ENCODE assay signal across 9 cellular contexts in the genomic region with DNA sequence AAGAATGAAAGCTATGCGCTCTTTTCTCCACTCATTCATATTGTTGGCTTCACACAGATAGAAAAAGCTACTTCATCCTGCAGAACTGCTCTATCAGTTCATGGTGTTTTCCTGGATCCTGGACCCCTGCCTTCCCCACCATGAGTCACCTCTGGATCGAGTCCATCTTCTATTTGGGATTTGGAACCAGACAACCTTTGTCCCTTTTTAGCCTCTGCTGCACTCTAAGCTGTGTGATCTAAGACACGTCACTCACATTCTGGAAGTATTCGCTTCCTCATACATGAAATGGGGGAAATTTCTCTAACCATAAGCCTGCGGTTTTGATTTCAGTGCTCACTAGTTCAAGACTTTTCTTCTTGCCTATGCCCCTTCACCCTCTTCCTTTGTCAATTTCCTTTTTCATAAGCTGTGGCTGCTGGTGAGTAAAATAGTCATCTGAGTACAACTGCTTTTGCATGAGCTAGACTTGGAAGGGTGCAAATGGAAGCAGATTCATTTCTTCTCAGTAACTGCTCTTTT. TPM values are rescaled to one million over a fixed set of nuclear protein-coding genes. Genes with fewer than 3 reads are reported as not detected.
DNase-seq lines count a peak whose midpoint lies in the region; ATAC-seq, FAIRE-seq and TF ChIP-seq lines count a peak whose summit lies in the region.
"Had no signal": no experiment of that assay in that cellular context is flagged by ENCODE, and none has a peak within 500 bp of the region (broad histone marks: within the 10 kb centered on the region; RNA-seq: fewer than 3 reads in every experiment).

No MANE protein-coding gene starts in this region.

- 91% methylated on average over 5 of the region's 5 CpGs; no CpG with 5 or more reads in 1 of the 2 experiments for WGBS in H1 (ENCODE audit: extremely low coverage in 1 of 2, insufficient coverage in 1 of 2, insufficient read length in 1 of 2, insufficient replicate concordance in 2 of 2, low coverage in 1 of 2, low lambda C conversion rate in 2 of 2, missing lambda C conversion rate in 1 of 2), 2 experiments

- peak overlapping the region; percentile 37 for H3K27ac Mint-ChIP-seq in osteocyte (ENCODE audit: unreplicated experiment)

- H3K79me2 ChIP-seq in H1 (ENCODE audit: control insufficient read depth in 1 of 2, insufficient read depth in 2 of 2, low read length in 2 of 2) = no peaks in the 10 kb centered on the region

- CTCF ChIA-PET in H1 (lab: Charles Lee; ENCODE audit: partially characterized antibody) = interaction anchor here (0.7 to 2.6 kb wide), 4 partner anchors 10 to 1688 kb away, joined by 3 to 14 read pairs (median 6); no protein-coding TSS in a partner anchor

- POLR2A ChIA-PET in H1 (lab: Charles Lee; ENCODE audit: partially characterized antibody) = interaction anchor here (0.6 to 1.3 kb wide), 3 partner anchors 12 to 83 kb away, joined by 3 read pairs; a partner anchor contains a TSS

- no peaks in the 10 kb centered on the region for H4K20me1 ChIP-seq in H1 (replicated peaks in 1 of 2; ENCODE audit: control insufficient read depth in 1 of 2, insufficient read depth in 2 of 2, low read length in 2 of 2)

- H2AFZ ChIP-seq in H1 (ENCODE audit: low read length) = peak overlapping the region; percentile 77; the same call in 1 of the 2 replicates

- H2BK5ac ChIP-seq in H1 (ENCODE audit: low read depth, low read length) = peak overlapping the region; percentile 52; the same call in 1 of the 2 replicates

- no peak overlapping the region for H3K4me2 ChIP-seq in H1 (ENCODE audit: insufficient read depth in 1 of 2, low read depth in 2 of 2, low read length in 2 of 2)

- H3K23ac ChIP-seq in H1 (ENCODE audit: insufficient read length) = no peak overlapping the region

- no peak overlapping the region for H3K4ac ChIP-seq in H1 (replicated peaks; ENCODE audit: insufficient read length, low read depth, low read length)

- DNase-seq in A172 (ENCODE audit: low spot score) = peak; percentile 88
- DNase-seq in OCI-M1 (lab: John Stamatoyannopoulos, UW) = peak; percentile 71
- DNase-seq in H1 (ENCODE audit: low read depth in 1 of 2, low spot score in 2 of 2) = no peak
- DNase-seq in osteocyte (ENCODE audit: extremely low spot score, unreplicated experiment) = peak; percentile 23
- DNase-seq in D341Med (ENCODE audit: low spot score) = no peak
- DNase-seq in stimulated activated CD4-positive, alpha-beta T cell treated with anti-CD3 and anti-CD28 coated beads, Interleukin-2, amount 100 ng/mL, for 48 hours = no peak

- no peak overlapping the region for H2BK120ac ChIP-seq in H1 (replicated peaks; ENCODE audit: low read depth, low read length)

- H2BK15ac ChIP-seq in H1 (ENCODE audit: low read length) = peak overlapping the region; percentile 46

- H3K9me3 ChIP-seq in H1 (ENCODE audit: insufficient read depth in 2 of 2, low read depth in 1 of 2, low read length in 1 of 2) = no peaks in the 10 kb centered on the region

- no peaks in the 10 kb centered on the region for H3K36me3 ChIP-seq in H1 (ENCODE audit: control insufficient read depth in 2 of 4, insufficient read depth in 4 of 4, low read length in 3 of 4)

- H3K4me3 ChIP-seq in H1 (ENCODE audit: extremely low read depth in 1 of 4, insufficient read depth in 2 of 4, low read depth in 3 of 4, low read length in 4 of 4) = no peak overlapping the region

- H3K14ac ChIP-seq in H1 (ENCODE audit: insufficient read length) = no peak overlapping the region

- H2BK20ac ChIP-seq in H1 (ENCODE audit: low read length) = peak overlapping the region; percentile 98; the same call in 1 of the 2 replicates

- TF ChIP-seq POLR2A in H1 (IDR thresholded peaks at IDR 0.05; ENCODE audit: control extremely low read depth in 1 of 2, low read depth in 2 of 2, low read length in 2 of 2) = no peak

- FAIRE-seq in H1 (lab: Jason Lieb, UNC) = no peak
- FAIRE-seq: colon had no signal

- TF ChIP-seq CTCF in H1 (IDR thresholded peaks at IDR 0.05; ENCODE audit: control extremely low read depth in 1 of 3, insufficient read depth in 1 of 3, low read depth in 1 of 3, low read length in 3 of 3) (no peak), osteocyte (IDR thresholded peaks at IDR 0.05) (no peak)

- no peak overlapping the region for H4K91ac ChIP-seq in H1 (replicated peaks; ENCODE audit: insufficient read length, low read length)

- TF ChIP-seq EP300 in H1 (IDR thresholded peaks at IDR 0.05; ENCODE audit: borderline replicate concordance in 1 of 2, low read depth in 2 of 2, low read length in 2 of 2) = no peak

- H3K27ac ChIP-seq in H1 (ENCODE audit: low read depth, low read length) = no peak overlapping the region

- ATAC-seq in GM18858 (IDR thresholded peaks at IDR 0.05; ENCODE audit: unreplicated experiment) (peak; percentile 95), HG02943 (IDR thresholded peaks at IDR 0.05; ENCODE audit: low read depth, unreplicated experiment) (peak; percentile 82)

- H3K36me3 Mint-ChIP-seq in osteocyte (ENCODE audit: unreplicated experiment) = no peaks in the 10 kb centered on the region

- H3K27me3 Mint-ChIP-seq in osteocyte (ENCODE audit: unreplicated experiment) = no peaks in the 10 kb centered on the region

- H3K4me1 Mint-ChIP-seq in osteocyte (ENCODE audit: unreplicated experiment) = peaks cover 30% of the 10 kb centered on the region

- no peak for TF ChIP-seq RAD21 in H1 (IDR thresholded peaks at IDR 0.05 in 1 of 2, conservative IDR thresholded peaks at IDR 0.05 in 1 of 2; ENCODE audit: low read depth in 2 of 2, low read length in 2 of 2)

- H3K4me1 ChIP-seq in H1 (replicated peaks in 1 of 4; ENCODE audit: control insufficient read depth in 3 of 4, insufficient read depth in 4 of 4, low read length in 3 of 4) = peaks cover 0 to 11% (median 8%) of the 10 kb centered on the region in 4 experiments; a peak in 3 of 7 replicates

- no peak overlapping the region; the same call in 1 of the 2 replicates for H3K18ac ChIP-seq in H1 (ENCODE audit: extremely low read depth, low read length)

- H2BK12ac ChIP-seq in H1 (ENCODE audit: low read depth, low read length) = peak overlapping the region; percentile 68; the same call in 1 of the 2 replicates

- peaks cover 3% of the 10 kb centered on the region; the same call in 1 of the 2 replicates for H3K23me2 ChIP-seq in H1 (ENCODE audit: low read depth, low read length)

- H3K9me3 Mint-ChIP-seq in osteocyte (ENCODE audit: unreplicated experiment) = no peaks in the 10 kb centered on the region

- no peak overlapping the region for H3K4me3 Mint-ChIP-seq in osteocyte (ENCODE audit: unreplicated experiment)

- no peak overlapping the region for H3K56ac ChIP-seq in H1 (replicated peaks; ENCODE audit: insufficient read length, low read depth, low read length)

- H3K79me1 ChIP-seq in H1 (ENCODE audit: low read depth, low read length) = no peaks in the 10 kb centered on the region

- no peak overlapping the region for H4K5ac ChIP-seq in H1 (ENCODE audit: insufficient read length, low read depth, low read length)

- H4K8ac ChIP-seq in H1 (ENCODE audit: extremely low read depth, insufficient read depth, low read length) = no peak overlapping the region

- H3K27me3 ChIP-seq in H1 (replicated peaks in 1 of 4; ENCODE audit: control insufficient read depth in 3 of 4, extremely low read depth in 1 of 4, insufficient read depth in 3 of 4, low read length in 3 of 4) = no peaks in the 10 kb centered on the region

- H2AK5ac ChIP-seq in H1 (ENCODE audit: low read depth, low read length) = no peak overlapping the region

- H3K9ac ChIP-seq in H1 (replicated peaks in 1 of 4; ENCODE audit: extremely low read depth in 1 of 4, low read depth in 3 of 4, low read length in 3 of 4) = no peak overlapping the region

TF ChIP-seq in H1, 55 proteins besides CTCF, POLR2A, EP300 and RAD21 (continues in another document):
- TF ChIP-seq ZNF274 (IDR thresholded peaks at IDR 0.05; ENCODE audit: borderline replicate concordance, extremely low read depth, low read length) (no peak), BCL11A (IDR thresholded peaks at IDR 0.05; ENCODE audit: low read depth in 2 of 2, low read length in 2 of 2) (no peak), EGR1 (IDR thresholded peaks at IDR 0.05; ENCODE audit: borderline replicate concordance, low read depth, low read length) (no peak), SIN3A (conservative IDR thresholded peaks at IDR 0.05 in 1 of 2, IDR thresholded peaks at IDR 0.05 in 1 of 2; ENCODE audit: low read depth in 1 of 2, low read length in 2 of 2) (no peak), CREB1 (IDR thresholded peaks at IDR 0.05) (no peak), NRF1 (IDR thresholded peaks at IDR 0.05; ENCODE audit: low read depth, low read length) (no peak), RFX5 (IDR thresholded peaks at IDR 0.05; ENCODE audit: borderline replicate concordance, low read depth, low read length) (no peak), TAF7 (optimal IDR thresholded peaks at IDR 0.05; ENCODE audit: borderline replicate concordance, low read depth, low read length) (no peak), JUN (IDR thresholded peaks at IDR 0.05; ENCODE audit: low read depth, low read length) (no peak), SRF (IDR thresholded peaks at IDR 0.05; ENCODE audit: low read depth, low read length) (no peak), SIX5 (IDR thresholded peaks at IDR 0.05; ENCODE audit: low read depth, low read length) (no peak), KDM5A (IDR thresholded peaks at IDR 0.05; ENCODE audit: low read length) (no peak)

RNA-seq across cellular contexts. Expression of a gene that starts 14.1 kb away (rescaled TPM):
- total RNA-seq in A172 (2014; rRNA removed; shearing (Covaris generic)) = 151 and 198 TPM in 2 replicates
- total RNA-seq in H1 (2021; fragmentation: NEBNext Ultra II Directional; extraction: Animal tissue kit (Norgen Biotek cat#: 25700)) = 46.1 TPM in 2 replicates
- 60.1 and 114 TPM in 2 replicates for polyA plus RNA-seq in H1 (2011; rRNA removed)
- polyA plus RNA-seq in H1 (2011; cell fraction: cytosol; rRNA removed) = 69.2 TPM
- 7.1 TPM for polyA plus RNA-seq in H1 (2011; cell fraction: nucleus; rRNA removed)
- polyA plus RNA-seq in H1 (2012, experiment 1 of 2) = 29.1 to 54.8 TPM (median 33.3 TPM) in 4 replicates
- polyA plus RNA-seq in H1 (2012, experiment 2 of 2) = 61.8 TPM
- polyA plus RNA-seq in H1 (2013, experiment 1 of 2) = 46.9 TPM
- 51.6 TPM for polyA plus RNA-seq in H1 (2013, experiment 2 of 2)
- polyA minus RNA-seq in H1 (2011; rRNA and poly(A)+ RNA removed) = 35.7 and 36.7 TPM in 2 replicates
- 19.8 TPM for polyA minus RNA-seq in H1 (2011; cell fraction: cytosol; rRNA and poly(A)+ RNA removed)
- polyA minus RNA-seq in H1 (2011; cell fraction: nucleus; rRNA and poly(A)+ RNA removed) = 25.1 TPM
- 110 and 117 TPM in 2 replicates for total RNA-seq in osteocyte

RNA-seq across cellular contexts. Expression of a gene that starts 55.0 kb away (rescaled TPM):
- 45.2 and 46.7 TPM in 2 replicates for total RNA-seq in A172 (2014; rRNA removed; shearing (Covaris generic))
- total RNA-seq in H1 (2021; fragmentation: NEBNext Ultra II Directional; extraction: Animal tissue kit (Norgen Biotek cat#: 25700)) = 37.0 and 42.5 TPM in 2 replicates
- 8.6 and 10.3 TPM in 2 replicates for polyA plus RNA-seq in H1 (2011; rRNA removed)
- 12.3 TPM for polyA plus RNA-seq in H1 (2011; cell fraction: cytosol; rRNA removed)
- 9.2 TPM for polyA plus RNA-seq in H1 (2011; cell fraction: nucleus; rRNA removed)
- polyA plus RNA-seq in H1 (2012, experiment 1 of 2) = 16.9 to 26.1 TPM (median 20.0 TPM) in 4 replicates
- 2.6 TPM for polyA plus RNA-seq in H1 (2012, experiment 2 of 2)
- 15.0 TPM for polyA plus RNA-seq in H1 (2013, experiment 1 of 2)
- polyA plus RNA-seq in H1 (2013, experiment 2 of 2) = 14.4 TPM
- 23.7 and 26.4 TPM in 2 replicates for polyA minus RNA-seq in H1 (2011; rRNA and poly(A)+ RNA removed)
- 25.9 TPM for polyA minus RNA-seq in H1 (2011; cell fraction: cytosol; rRNA and poly(A)+ RNA removed)
- 33.7 TPM for polyA minus RNA-seq in H1 (2011; cell fraction: nucleus; rRNA and poly(A)+ RNA removed)
- total RNA-seq in osteocyte = 26.0 and 28.1 TPM in 2 replicates

Comparison
In these comparisons a context has a peak if more than half of its experiments do, and no peak if none do; other contexts are left out.
1. DNase-seq: peak in A172 (single experiment), OCI-M1 (single experiment) and osteocyte (single experiment); none in H1 (0 of 2), D341Med (single experiment) and stimulated activated CD4-positive, alpha-beta T cell treated with anti-CD3 and anti-CD28 coated beads, Interleukin-2, amount 100 ng/mL, for 48 hours (0 of 2).